9 cellular contexts compared by ENCODE assay signal in the genomic region with DNA sequence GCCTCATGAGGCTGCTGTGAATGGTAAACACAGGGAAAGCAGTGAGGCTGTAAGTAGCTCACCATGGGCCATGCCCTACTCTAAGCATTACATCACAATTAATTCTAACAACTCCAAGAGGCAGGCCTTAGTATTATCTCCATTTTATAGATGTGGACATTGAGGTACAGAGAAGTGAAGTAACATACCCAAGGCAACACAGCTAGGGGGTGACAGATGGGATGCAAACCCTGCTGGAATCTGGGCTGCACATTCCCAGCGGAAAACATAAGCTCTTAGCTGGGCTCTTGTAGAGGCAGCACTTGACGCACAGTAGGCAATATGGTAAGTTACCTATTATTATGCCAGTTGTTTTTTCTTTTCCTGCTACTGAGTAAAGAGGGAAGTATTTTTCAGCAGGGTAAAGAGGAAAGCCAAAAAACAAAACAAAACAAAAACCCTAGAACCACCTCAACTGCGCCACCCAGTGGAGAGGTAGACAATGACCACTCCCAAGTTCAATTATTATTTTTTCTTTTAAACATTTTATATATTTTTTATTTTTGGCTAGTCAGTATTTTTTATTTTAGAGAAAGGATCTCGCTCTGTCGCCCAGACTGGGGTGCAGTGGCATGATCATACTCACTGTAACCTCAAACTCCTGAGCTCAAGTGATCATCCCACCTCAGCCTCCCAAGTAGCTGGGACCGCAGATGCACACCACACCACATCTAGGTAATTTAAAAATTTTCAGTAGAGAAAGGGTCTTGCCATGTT. TPM values are rescaled to one million over a fixed set of nuclear protein-coding genes. Genes with fewer than 3 reads are reported as not detected.
DNase-seq lines count a peak whose midpoint lies in the region; ATAC-seq and TF ChIP-seq lines count a peak whose summit lies in the region.
"Not testable (repeated sequence)": the region's sequence is repeated elsewhere in the genome, so short reads cannot be mapped to it uniquely, and the experiment has no call there.
"Had no signal": no experiment of that assay in that cellular context is flagged by ENCODE, and none has a peak within 500 bp of the region (broad histone marks: within the 10 kb centered on the region; RNA-seq: fewer than 3 reads in every experiment).

No MANE protein-coding gene starts in this region.

- not testable (repeated sequence) for BruUV-seq in OCI-LY7 (replicated peaks; lab: Mats Ljungman, UMichigan); MCF 10A (replicated peaks; lab: Mats Ljungman, UMichigan)

- not testable (repeated sequence) for H3K36me3 Mint-ChIP-seq in CD8-positive, alpha-beta memory T cell; MCF 10A (ENCODE audit: insufficient read depth, unreplicated experiment)

- not testable (repeated sequence) for H2AFZ ChIP-seq in OCI-LY7 (ENCODE audit: low read length)

- peaks cover 23 to 38% (median 26%) of the 10 kb centered on the region in 3 donors for H3K4me1 Mint-ChIP-seq in CD8-positive, alpha-beta memory T cell
- H3K4me1 Mint-ChIP-seq in MCF 10A (ENCODE audit: insufficient read depth, unreplicated experiment) = peaks cover 14% of the 10 kb centered on the region

- H3K27ac ChIP-seq in CD8-positive, alpha-beta memory T cell (ENCODE audit: low read depth, low read length); thoracic aorta: not testable (repeated sequence)
- H3K27ac ChIP-seq in OCI-LY7 (ENCODE audit: low read depth, low read length, poor library complexity, severe bottlenecking) (peak overlapping the region; percentile 16), heart left ventricle (peak overlapping the region in 6 of 12 donors; percentile 43 to 70 (median 56)), neutrophil (peak overlapping the region; percentile 91)

- TF ChIP-seq CTCF in OCI-LY7 (conservative IDR thresholded peaks at IDR 0.05; ENCODE audit: low read length) (peak; percentile 83), MCF 10A (IDR thresholded peaks at IDR 0.05; ENCODE audit: unreplicated experiment) (peak; percentile 65), heart left ventricle (IDR thresholded peaks at IDR 0.05) (peak; percentile 77 to 88 (median 82)), neutrophil (IDR thresholded peaks at IDR 0.05) (peak; percentile 85), thoracic aorta (IDR thresholded peaks at IDR 0.05) (peak; percentile 91)

- peaks cover 19% of the 10 kb centered on the region for H3K4me1 ChIP-seq in CD8-positive, alpha-beta memory T cell (ENCODE audit: insufficient read depth, low read length)
- H3K4me1 ChIP-seq in OCI-LY7 (ENCODE audit: insufficient read depth, low read length, poor library complexity, severe bottlenecking) (peaks cover 22% of the 10 kb centered on the region), heart left ventricle (peaks cover 0 to 42% (median 21%) of the 10 kb centered on the region in 12 donors), neutrophil (ENCODE audit: control insufficient read depth in 1 of 2, insufficient read depth in 1 of 2, low read depth in 1 of 2, low read length in 1 of 2) (peaks cover 51 to 55% of the 10 kb centered on the region in 2 experiments), thoracic aorta (ENCODE audit: control insufficient read depth in 1 of 2, low read depth in 2 of 2) (peaks cover 20 to 32% of the 10 kb centered on the region in 2 donors)

- H3K9me2 ChIP-seq in OCI-LY7 (ENCODE audit: insufficient read depth, low read length) = not testable (repeated sequence)

- H3K79me2 ChIP-seq in OCI-LY7 (ENCODE audit: insufficient read depth, low read depth, low read length) = not testable (repeated sequence)

- DNase-seq in CD8-positive, alpha-beta memory T cell = peak; percentile 54 to 72 (median 57)
- DNase-seq in KBM-7 = peak; percentile 72
- peak; percentile 50 for DNase-seq in OCI-LY7 (ENCODE audit: low spot score)
- peak; percentile 69 for DNase-seq in activated CD4-positive, alpha-beta T cell treated with anti-CD3 and anti-CD28 coated beads, Interleukin-2, amount 50 U/mL, for 1 hour
- peak; percentile 56 for DNase-seq in MCF 10A (ENCODE audit: unreplicated experiment)
- peak in 1 of 5 donors; percentile 38 for DNase-seq in heart left ventricle
- not testable (repeated sequence) for DNase-seq in thoracic aorta (ENCODE audit: low spot score)

- ATAC-seq in heart left ventricle = peak in 3 of 4 donors; percentile 6 to 38 (median 23)
- ATAC-seq in thoracic aorta (ENCODE audit: insufficient number of reproducible peaks, low FRiP score, low read depth) = peak; percentile 38

- H3K9me3 ChIP-seq in CD8-positive, alpha-beta memory T cell (ENCODE audit: low read length); OCI-LY7 (ENCODE audit: low read length); heart left ventricle; neutrophil; thoracic aorta: not testable (repeated sequence)

- not testable (repeated sequence) for H3K36me3 ChIP-seq in CD8-positive, alpha-beta memory T cell (ENCODE audit: insufficient read depth, low read length); OCI-LY7 (ENCODE audit: insufficient read depth, low read length); heart left ventricle; neutrophil; thoracic aorta

- H3K4me2 ChIP-seq in OCI-LY7 (ENCODE audit: low read length) = peak overlapping the region; percentile 53; the same call in 1 of the 2 replicates

- not testable (repeated sequence) for H3K4me3 ChIP-seq in CD8-positive, alpha-beta memory T cell (ENCODE audit: low read length); OCI-LY7 (ENCODE audit: low read depth, low read length, poor library complexity, severe bottlenecking); heart left ventricle; thoracic aorta
- H3K4me3 ChIP-seq in neutrophil (ENCODE audit: low read depth in 1 of 2, low read length in 1 of 2) = peak overlapping the region in 1 of 2 experiments; percentile 54

- POLR2A ChIA-PET in CD8-positive, alpha-beta memory T cell (lab: Charles Lee) = interaction anchor here (0.6 to 1.6 kb wide), 4 partner anchors 9 to 156 kb away, joined by 3 to 7 read pairs (median 4); no protein-coding TSS in a partner anchor
- POLR2A ChIA-PET in OCI-LY7 (lab: Charles Lee) = interaction anchor here (0.7 kb wide), 2 partner anchors 157 to 158 kb away, joined by 3 read pairs; no protein-coding TSS in a partner anchor
- POLR2A ChIA-PET in MCF 10A (lab: Yijun Ruan, JAX) = interaction anchor here (0.6 to 1.8 kb wide), 7 partner anchors 12 to 1528 kb away, joined by 3 to 5 read pairs (median 4); a partner anchor contains a TSS

- H3K9me3 Mint-ChIP-seq in CD8-positive, alpha-beta memory T cell; MCF 10A (ENCODE audit: unreplicated experiment): not testable (repeated sequence)

- H4K20me1 ChIP-seq in OCI-LY7 (ENCODE audit: insufficient read depth, low read length) = not testable (repeated sequence)

- not testable (repeated sequence) for TF ChIP-seq POLR2A in heart left ventricle (IDR thresholded peaks at IDR 0.05)

- H3K27ac Mint-ChIP-seq in CD8-positive, alpha-beta memory T cell = peak overlapping the region; percentile 30 to 97 (median 86)
- H3K27ac Mint-ChIP-seq in MCF 10A (ENCODE audit: low read depth, unreplicated experiment) = not testable (repeated sequence)

- CTCF ChIA-PET in CD8-positive, alpha-beta memory T cell (lab: Charles Lee) = interaction anchor here (0.9 to 3.6 kb wide), 20 partner anchors 12 to 325 kb away, joined by 3 to 46 read pairs (median 4); a partner anchor contains a TSS
- CTCF ChIA-PET in OCI-LY7 (lab: Charles Lee; ENCODE audit: unreplicated experiment) = interaction anchor here (0.6 to 0.7 kb wide), 2 partner anchors 156 to 158 kb away, joined by 3 read pairs; no protein-coding TSS in a partner anchor
- CTCF ChIA-PET in MCF 10A (lab: Yijun Ruan, JAX) = interaction anchor here (0.6 to 2.5 kb wide), 25 partner anchors 8 to 773 kb away, joined by 3 to 17 read pairs (median 4); a partner anchor contains a TSS

- not testable (repeated sequence) for H3K27me3 ChIP-seq in CD8-positive, alpha-beta memory T cell (ENCODE audit: insufficient read depth, low read length, poor library complexity, severe bottlenecking); heart left ventricle; neutrophil; thoracic aorta (replicated peaks; ENCODE audit: insufficient read depth)

- in situ Hi-C loops in KBM-7 (cut with MboI; ENCODE audit: low pct_unique_long_range_greater_than_20kb, low sequenced_read_pairs) = not testable (repeated sequence)

- H3K4me3 Mint-ChIP-seq in CD8-positive, alpha-beta memory T cell = peak overlapping the region in 5 of 7 donors; percentile 19 to 61 (median 32)
- H3K4me3 Mint-ChIP-seq in MCF 10A (ENCODE audit: unreplicated experiment) = not testable (repeated sequence)

- 38 to 46% (median 44%) methylated on average over 6 of the region's 6 CpGs for WGBS in heart left ventricle, 4 donors

- H3K27me3 Mint-ChIP-seq in CD8-positive, alpha-beta memory T cell = not testable (repeated sequence)
- H3K27me3 Mint-ChIP-seq in MCF 10A (ENCODE audit: insufficient read depth, unreplicated experiment) = peaks cover 19% of the 10 kb centered on the region

- intact Hi-C loops in OCI-LY7 (cut with micrococcal nuclease; ENCODE audit: unreplicated experiment) = loop anchor here (1.0 kb wide), 1 partner anchor 157 kb away; no protein-coding TSS in a partner anchor
- intact Hi-C loops in MCF 10A (cut with micrococcal nuclease) = loop anchor here (1.0 kb wide), 1 partner anchor 157 kb away; no protein-coding TSS in a partner anchor
- intact Hi-C loops in heart left ventricle (cut with DNase I) = loop anchor here in 8 of 10 donors (1.0 to 5.0 kb wide), 7 partner anchors 62 to 308 kb away; a partner anchor contains a TSS

RNA-seq across cellular contexts. Expression of a gene that starts 20.7 kb away (rescaled TPM):
- total RNA-seq in CD8-positive, alpha-beta memory T cell = 100 to 1,000 TPM; 101 to 103 TPM
- polyA plus RNA-seq in CD8-positive, alpha-beta memory T cell = 174 TPM
- total RNA-seq in OCI-LY7 (2014; rRNA removed; shearing (Covaris generic)) = 76.1 and 81.6 TPM in 2 replicates
- total RNA-seq in OCI-LY7 (2022) = 87.9 and 90.8 TPM in 2 replicates
- total RNA-seq in MCF 10A (2022) = 55.6 and 62.7 TPM in 2 replicates
- 10 to 100 TPM; 38.1 to 85.1 (median 49.2) TPM for total RNA-seq in heart left ventricle
- polyA plus RNA-seq in heart left ventricle = 10 to 100 TPM; 53.5 to 91.8 TPM
- total RNA-seq in thoracic aorta = 100 to 1,000 TPM; 113 to 127 TPM

RNA-seq across cellular contexts. Expression of a gene that starts 30.6 kb away (rescaled TPM):
- total RNA-seq in CD8-positive, alpha-beta memory T cell = not detected
- polyA plus RNA-seq in CD8-positive, alpha-beta memory T cell = not detected
- not detected in 2 replicates for total RNA-seq in OCI-LY7 (2014; rRNA removed; shearing (Covaris generic))
- total RNA-seq in OCI-LY7 (2022) (not detected in 2 replicates), MCF 10A (2022) (not detected in 2 replicates), heart left ventricle (under 1 TPM in 1 of 9 donors, not detected in 8; 0.16 TPM), thoracic aorta (not detected)
- polyA plus RNA-seq in heart left ventricle = not detected
- total RNA-seq: T-helper 2 cell treated with Interferon-gamma antibody and Interleukin-4, amounts not matched to agents 100 ng/mL and 5 ng/mL, for 36 hours had no signal

RNA-seq across cellular contexts. Expression of a gene that starts 41.6 kb away (rescaled TPM):
- 10 to 100 TPM; 24.2 to 27.2 TPM for total RNA-seq in CD8-positive, alpha-beta memory T cell
- 95.2 TPM for polyA plus RNA-seq in CD8-positive, alpha-beta memory T cell
- total RNA-seq in OCI-LY7 (2014; rRNA removed; shearing (Covaris generic)) = 32.2 and 37.1 TPM in 2 replicates
- total RNA-seq in OCI-LY7 (2022) (51.3 and 56.3 TPM in 2 replicates), MCF 10A (2022) (10.1 and 13.2 TPM in 2 replicates), heart left ventricle (10 to 100 TPM; 12.3 to 31.3 (median 15.0) TPM), thoracic aorta (10 to 100 TPM; 37.9 to 38.2 TPM)
- 10 to 100 TPM; 23.7 to 50.1 TPM for polyA plus RNA-seq in heart left ventricle

RNA-seq across cellular contexts. Expression of a gene that starts 44.3 kb away (rescaled TPM):
- 1 to 10 TPM in 1 of 2 experiments, under 1 TPM in 1; 0.89 to 1.1 TPM for total RNA-seq in CD8-positive, alpha-beta memory T cell
- not detected for polyA plus RNA-seq in CD8-positive, alpha-beta memory T cell
- total RNA-seq in OCI-LY7 (2014; rRNA removed; shearing (Covaris generic)) = not detected in 2 replicates
- total RNA-seq in OCI-LY7 (2022) = not detected in 2 replicates
- total RNA-seq in MCF 10A (2022) = 0.70 TPM in 1 of 2 replicates, not detected in the other
- 1 to 10 TPM in 2 of 9 donors, under 1 TPM in 2, not detected in 5; 0.72 to 3.0 (median 0.99) TPM for total RNA-seq in heart left ventricle
- 1 to 10 TPM in 1 of 2 donors, under 1 TPM in 1; 0.99 to 1.0 TPM for polyA plus RNA-seq in heart left ventricle
- total RNA-seq in thoracic aorta = not detected
